10 cellular contexts compared by ENCODE assay signal in genomic region chr5:16897284-16897704, GRCh38. TPM values are rescaled to one million over a fixed set of nuclear protein-coding genes. Genes with fewer than 3 reads are reported as not detected.
A peak's percentile ranks its signal among the peaks of the same experiment; 100 is the strongest.
DNase-seq lines count a peak whose midpoint lies in the region; ATAC-seq, FAIRE-seq and TF ChIP-seq lines count a peak whose summit lies in the region.
"Had no signal": no experiment of that assay in that cellular context is flagged by ENCODE, and none has a peak within 500 bp of the region (broad histone marks: within the 10 kb centered on the region; RNA-seq: fewer than 3 reads in every experiment).

No MANE protein-coding gene starts in this region.

- no peak for TF ChIP-seq CTCF in Calu3 (IDR thresholded peaks at IDR 0.05; ENCODE audit: unreplicated experiment)
- no peak for TF ChIP-seq CTCF in K562 (IDR thresholded peaks at IDR 0.05 in 2 of 3, conservative IDR thresholded peaks at IDR 0.05 in 1 of 3; ENCODE audit: insufficient read depth in 2 of 3, low read depth in 1 of 3, low read length in 3 of 3)
- no peak for TF ChIP-seq CTCF in esophagus squamous epithelium (IDR thresholded peaks at IDR 0.05)

- no peaks in the 10 kb centered on the region for H3K27me3 Mint-ChIP-seq in Calu3 (ENCODE audit: unreplicated experiment)

- H3K36me3 ChIP-seq in HUES64 (ENCODE audit: insufficient read depth, low read length) (no peaks in the 10 kb centered on the region), K562 (ENCODE audit: control insufficient read depth, insufficient read depth, low read length) (no peaks in the 10 kb centered on the region), mucosa of rectum (ENCODE audit: control insufficient read depth in 2 of 2, insufficient read depth in 2 of 2, low read length in 2 of 2) (no peaks in the 10 kb centered on the region), esophagus squamous epithelium (no peaks in the 10 kb centered on the region)

- DNase-seq in Calu3 (no peak), K562 (ENCODE audit: extremely low read depth in 1 of 4, low spot score in 3 of 4) (peak in 1 of 4 experiments; percentile 3), NCI-H1930 (lab: John Stamatoyannopoulos, UW) (no peak), esophagus squamous epithelium (lab: John Stamatoyannopoulos, UW) (no peak), NCI-H2227 (lab: John Stamatoyannopoulos, UW; ENCODE audit: unreplicated experiment) (no peak)
- DNase-seq: activated CD4-positive, CD25-positive, alpha-beta regulatory T cell treated with anti-CD3 and anti-CD28 coated beads, Interleukin-2, amount 50 U/mL, for 72 hours; MM.1S had no signal

- H3K4me2 ChIP-seq in K562 (ENCODE audit: insufficient read depth, low read length): no peak overlapping the region

- no peak for TF ChIP-seq RAD21 in K562 (CRISPR knock-in tag; conservative IDR thresholded peaks at IDR 0.05 in 1 of 2, IDR thresholded peaks at IDR 0.05 in 1 of 2)

- no peak overlapping the region for H2AFZ ChIP-seq in K562 (ENCODE audit: low read depth, low read length)

- peak overlapping the region; percentile 95 for H3K27ac Mint-ChIP-seq in Calu3 (ENCODE audit: unreplicated experiment)

- H3K4me1 ChIP-seq in HUES64 (ENCODE audit: insufficient read depth, low read length) (peaks cover 55% of the 10 kb centered on the region), K562 (replicated peaks in 1 of 2; ENCODE audit: control insufficient read depth in 2 of 2, insufficient read depth in 2 of 2, low read length in 2 of 2) (peaks cover 0 to 7% of the 10 kb centered on the region in 2 experiments; a peak in 2 of 5 replicates), mucosa of rectum (ENCODE audit: control insufficient read depth in 2 of 2, insufficient read depth in 2 of 2, low read length in 2 of 2) (peaks cover 36 to 53% of the 10 kb centered on the region in 2 donors), esophagus squamous epithelium (peaks cover 0 to 43% (median 0%) of the 10 kb centered on the region in 3 donors)

- no peaks in the 10 kb centered on the region for H3K79me2 ChIP-seq in K562 (ENCODE audit: control insufficient read depth, insufficient read depth, low read length)

- H3K4me3 Mint-ChIP-seq in Calu3 (ENCODE audit: low read depth, unreplicated experiment): no peak overlapping the region

- BruUV-seq in Calu3 (replicated peaks; lab: Mats Ljungman, UMichigan): no TSS peak
- no TSS peak for BruUV-seq in K562 (replicated peaks; lab: Mats Ljungman, UMichigan)

- H3K27ac ChIP-seq in HUES64 (ENCODE audit: low read depth, low read length): peak overlapping the region; percentile 0; the same call in 1 of the 2 replicates
- no peak overlapping the region for H3K27ac ChIP-seq in K562 (ENCODE audit: extremely low read depth, low read depth, low read length)
- peak overlapping the region; percentile 12 to 95 for H3K27ac ChIP-seq in mucosa of rectum (ENCODE audit: low read depth in 2 of 2, low read length in 2 of 2)
- H3K27ac ChIP-seq in esophagus squamous epithelium: no peak overlapping the region

- peaks cover 38% of the 10 kb centered on the region for H3K36me3 Mint-ChIP-seq in Calu3 (ENCODE audit: insufficient read depth, unreplicated experiment)

- no peaks in the 10 kb centered on the region for H3K27me3 ChIP-seq in HUES64 (ENCODE audit: insufficient read depth, low read length)
- peaks cover 8 to 18% of the 10 kb centered on the region in 2 experiments; a peak in 3 of 5 replicates for H3K27me3 ChIP-seq in K562 (ENCODE audit: control insufficient read depth in 2 of 2, insufficient read depth in 2 of 2, low read length in 2 of 2)
- H3K27me3 ChIP-seq in mucosa of rectum (ENCODE audit: control insufficient read depth in 2 of 2, insufficient read depth in 2 of 2, low read length in 2 of 2): no peaks in the 10 kb centered on the region
- no peaks in the 10 kb centered on the region for H3K27me3 ChIP-seq in esophagus squamous epithelium

- no peak for ATAC-seq in K562
- ATAC-seq in GM21737 (IDR thresholded peaks at IDR 0.05; ENCODE audit: unreplicated experiment): no peak

- H3K4me1 Mint-ChIP-seq in Calu3 (ENCODE audit: low read depth, unreplicated experiment): peaks cover 66% of the 10 kb centered on the region

- no peak for TF ChIP-seq POLR2A in K562 (conservative IDR thresholded peaks at IDR 0.05)
- TF ChIP-seq POLR2A in esophagus squamous epithelium (IDR thresholded peaks at IDR 0.05): no peak

- intact Hi-C loops in Calu3 (cut with micrococcal nuclease; ENCODE audit: unreplicated experiment): no loop called here
- intact Hi-C loops in K562 (cut with micrococcal nuclease): no loop called here
- intact Hi-C loops in esophagus squamous epithelium (cut with DNase I): no loop called here

- POLR2A ChIA-PET in K562 (lab: Yijun Ruan, JAX): no interaction called here

- no peaks in the 10 kb centered on the region for H3K9me1 ChIP-seq in K562 (ENCODE audit: control insufficient read depth, insufficient read depth, low read length)

- H3K9me3 Mint-ChIP-seq in Calu3 (ENCODE audit: low read depth, unreplicated experiment): no peaks in the 10 kb centered on the region

- in situ Hi-C loops in K562 (cut with MboI): no loop called here

- CTCF ChIA-PET in Calu3 (lab: Charles Lee) (no interaction called here), K562 (lab: Yijun Ruan, JAX; ENCODE audit: low intra/inter-chr PET ratio) (no interaction called here)

- no peak for TF ChIP-seq EP300 in K562 (IDR thresholded peaks at IDR 0.05; ENCODE audit: low read length)

- H4K20me1 ChIP-seq in K562 (replicated peaks; ENCODE audit: control insufficient read depth, insufficient read depth, low read length): no peaks in the 10 kb centered on the region

- H3K4me3 ChIP-seq in HUES64 (ENCODE audit: low read length) (no peak overlapping the region), K562 (no peak overlapping the region), mucosa of rectum (ENCODE audit: low read length in 2 of 2) (peak overlapping the region in 1 of 2 donors; percentile 15), esophagus squamous epithelium (no peak overlapping the region)

- FAIRE-seq in K562 (lab: Jason Lieb, UNC): no peak

- no peaks in the 10 kb centered on the region for H3K9me3 ChIP-seq in HUES64 (ENCODE audit: insufficient read depth, low read depth, low read length)
- H3K9me3 ChIP-seq in K562 (replicated peaks; ENCODE audit: control insufficient read depth, insufficient read depth, low read depth, low read length): no peaks in the 10 kb centered on the region
- H3K9me3 ChIP-seq in mucosa of rectum (ENCODE audit: control insufficient read depth in 2 of 2, low read length in 2 of 2): no peaks in the 10 kb centered on the region
- no peaks in the 10 kb centered on the region for H3K9me3 ChIP-seq in esophagus squamous epithelium

- 57% methylated on average over 7 of the region's 7 CpGs for WGBS in HUES64
- 4% methylated on average over 5 of the region's 7 CpGs for WGBS in K562 (ENCODE audit: insufficient coverage, low coverage, missing lambda C conversion rate)
- WGBS in esophagus squamous epithelium, 2 donors: 58 to 74% methylated on average over 7 of the region's 7 CpGs

- H3K9ac ChIP-seq in HUES64 (ENCODE audit: low read depth, low read length) (no peak overlapping the region), K562 (ENCODE audit: insufficient read depth in 1 of 2, low read depth in 2 of 2, low read length in 2 of 2) (no peak overlapping the region), mucosa of rectum (ENCODE audit: low read depth in 1 of 2, low read length in 2 of 2) (no peak overlapping the region)

TF ChIP-seq in K562, 482 proteins besides CTCF, POLR2A, EP300 and RAD21:
- TF ChIP-seq ZNF384 (IDR thresholded peaks at IDR 0.05; ENCODE audit: low read depth, low read length) (peak; percentile 57; the same call in 1 of the 2 replicates), PYGO2 (tag; IDR thresholded peaks at IDR 0.05) (no peak), ZNF717 (CRISPR knock-in tag; IDR thresholded peaks at IDR 0.05) (no peak), PPARD (CRISPR knock-in tag; IDR thresholded peaks at IDR 0.05) (no peak), MAFG (tag; conservative IDR thresholded peaks at IDR 0.05) (0 out of 2 replicates have a peak, but pooled peaks have one; percentile 29)

RNA-seq across cellular contexts. Expression of gene MYO10, which starts 38.8 kb away (rescaled TPM):
- total RNA-seq in Calu3 (2022) (69.6 and 101 TPM in 2 replicates), K562 (2014; rRNA removed) (not detected in 2 replicates), K562 (2014; rRNA removed; fragmentation: Illumina TruSeq; extraction: Trizol) (not detected in 2 replicates), K562 (2015; rRNA removed; fragmentation: Illumina TruSeq; extraction: Trizol) (0.04 TPM in 1 of 2 replicates, not detected in the other), K562 (2021) (0.24 and 0.34 TPM in 2 replicates), esophagus squamous epithelium (10 to 100 TPM; 21.0 to 29.8 (median 27.3) TPM)
- 53.7 TPM for polyA plus RNA-seq in HUES64 (2013, experiment 1 of 2)
- 53.4 TPM for polyA plus RNA-seq in HUES64 (2013, experiment 2 of 2)
- total RNA-seq in K562 (2011; cell fraction: chromatin; rRNA removed; ENCODE audit: low replicate concordance): not detected in 2 replicates
- total RNA-seq in K562 (2011; cell fraction: nucleolus; rRNA removed): not detected in 2 replicates
- total RNA-seq in K562 (2011; cell fraction: nucleoplasm; rRNA removed): not detected in 2 replicates
- polyA plus RNA-seq in K562 (2011; rRNA removed) (not detected in 2 replicates), K562 (2014; fragmentation: Illumina TruSeq; extraction: Trizol) (0.03 TPM in 1 of 2 replicates, not detected in the other), K562 (2014; fragmentation: Nextera tagmentation; extraction: Ambion mirVana) (not detected), K562 (2014; rRNA removed) (0.08 TPM in 1 of 2 replicates, not detected in the other)
- polyA plus RNA-seq in K562 (2011; cell fraction: cytosol; rRNA removed): 0.01 TPM in 1 of 2 replicates, not detected in the other
- not detected in 2 replicates for polyA plus RNA-seq in K562 (2011; cell fraction: nucleus; rRNA removed)
- polyA plus RNA-seq in K562 (2012): 0.01 and 0.21 TPM in 2 replicates
- 0.12 TPM in 1 of 2 replicates, not detected in the other for polyA minus RNA-seq in K562 (2011; rRNA and poly(A)+ RNA removed)
- not detected in 2 replicates for polyA minus RNA-seq in K562 (2011; cell fraction: cytosol; rRNA and poly(A)+ RNA removed)
- polyA minus RNA-seq in K562 (2011; cell fraction: nucleus; rRNA and poly(A)+ RNA removed): under 0.01 and 0.11 TPM in 2 replicates

Comparison
In these comparisons a context has a peak if more than half of its experiments do, and no peak if none do; other contexts are left out.
1. H3K27ac ChIP-seq: peak in HUES64 (single experiment) and mucosa of rectum (2 of 2); none in K562 (single experiment) and esophagus squamous epithelium (0 of 4).
2. RNA of gene MYO10, which starts 38.8 kb away (total RNA-seq): 69.6 to 101 TPM in Calu3 and 21.0 to 29.8 TPM in esophagus squamous epithelium; 0.04 to 0.34 TPM in K562; every median in the first group is over 10 times any median in the second.